In the genomic region with DNA sequence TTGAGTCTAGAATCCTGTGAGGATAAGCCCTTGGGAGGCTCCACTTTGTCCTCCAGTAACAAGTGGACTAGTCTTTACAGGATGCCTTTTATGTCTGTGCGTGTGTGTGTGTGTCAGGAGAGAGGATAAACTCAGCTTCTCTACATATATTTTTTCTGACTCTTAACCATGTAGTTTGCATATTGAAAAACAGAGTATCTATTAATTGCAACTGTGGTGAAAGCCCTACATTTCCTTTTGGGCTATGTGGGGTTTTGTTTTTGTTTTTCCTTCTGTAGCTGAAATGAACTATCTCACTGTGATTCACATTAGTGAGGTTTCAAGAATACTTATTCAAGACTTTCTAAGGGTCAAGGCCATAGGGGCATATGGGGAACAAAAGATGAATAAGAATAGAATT, we compare ENCODE assay signal across 16 cellular contexts. TPM values are rescaled to one million over a fixed set of nuclear protein-coding genes. Genes with fewer than 3 reads are reported as not detected.
DNase-seq lines count a peak whose midpoint lies in the region; ATAC-seq and TF ChIP-seq lines count a peak whose summit lies in the region.
"Had no signal": no experiment of that assay in that cellular context is flagged by ENCODE, and none has a peak within 500 bp of the region (broad histone marks: within the 10 kb centered on the region; RNA-seq: fewer than 3 reads in every experiment).

No MANE protein-coding gene starts in this region.

- DNase-seq in esophagus muscularis mucosa (ENCODE audit: extremely low spot score) (no peak), NCI-H1417 (lab: John Stamatoyannopoulos, UW) (no peak), hypothalamus (lab: John Stamatoyannopoulos, UW) (no peak), tibial artery (no peak)
- no peak for DNase-seq in activated CD8-positive, alpha-beta memory T cell treated with anti-CD3 and anti-CD28 coated beads, Interleukin-2, amount 50 U/mL, for 48 hours
- DNase-seq: activated CD4-positive, CD25-positive, alpha-beta regulatory T cell treated with anti-CD3 and anti-CD28 coated beads, Interleukin-2, amount 50 U/mL, for 72 hours; activated T-cell treated with anti-CD3 and anti-CD28 coated beads, Interleukin-2, amount 50 U/mL, for 72 hours; CD4-positive, alpha-beta memory T cell; PC-9; stimulated activated CD4-positive, alpha-beta T cell treated with anti-CD3 and anti-CD28 coated beads, Interleukin-12 subunit alpha, Interleukin-12 subunit beta, amount 100 ng/mL, for 4 hours; T-cell; upper lobe of left lung had no signal

- TF ChIP-seq CTCF in esophagus muscularis mucosa (IDR thresholded peaks at IDR 0.05) (no peak), tibial artery (IDR thresholded peaks at IDR 0.05) (no peak)

- H3K9me3 ChIP-seq in esophagus muscularis mucosa, result no peaks in the 10 kb centered on the region
- no peaks in the 10 kb centered on the region for H3K9me3 ChIP-seq in tibial artery
- H3K9me3 ChIP-seq: ascending aorta, upper lobe of left lung had no signal

- peak overlapping the region; percentile 12 to 77 (median 36) for H3K27ac ChIP-seq in esophagus muscularis mucosa (replicated peaks in 1 of 4)
- no peak overlapping the region for H3K27ac ChIP-seq in tibial artery
- H3K27ac ChIP-seq: ascending aorta, PC-9, upper lobe of left lung had no signal

- ATAC-seq in GM19025 (IDR thresholded peaks at IDR 0.05; ENCODE audit: low read depth, unreplicated experiment) (peak; percentile 71), GM21619 (IDR thresholded peaks at IDR 0.05; ENCODE audit: unreplicated experiment) (peak; percentile 85), HG03064 (IDR thresholded peaks at IDR 0.05; ENCODE audit: low read depth, unreplicated experiment) (peak; percentile 75)
- ATAC-seq: activated T-cell treated with anti-CD3 and anti-CD28 coated beads, Interleukin-2, amount 50 U/mL, for 72 hours; T-cell had no signal

- no peak for TF ChIP-seq POLR2A in esophagus muscularis mucosa (IDR thresholded peaks at IDR 0.05; ENCODE audit: low read depth)

- TF ChIP-seq EP300 in esophagus muscularis mucosa (IDR thresholded peaks at IDR 0.05), result no peak

- H3K4me1 ChIP-seq in esophagus muscularis mucosa, result peaks cover 0 to 55% (median 40%) of the 10 kb centered on the region in 4 donors
- no peaks in the 10 kb centered on the region for H3K4me1 ChIP-seq in tibial artery
- H3K4me1 ChIP-seq: ascending aorta, upper lobe of left lung had no signal

- WGBS in esophagus muscularis mucosa, result 90% methylated on average over 1 of the region's 1 CpG

- intact Hi-C loops in esophagus muscularis mucosa (cut with DNase I), result no loop called here
- intact Hi-C loops in tibial artery (cut with DNase I; ENCODE audit: low total_unique reads), result no loop called here

- H3K4me3 ChIP-seq in esophagus muscularis mucosa, result no peak overlapping the region
- H3K4me3 ChIP-seq in tibial artery, result no peak overlapping the region
- H3K4me3 ChIP-seq: ascending aorta, PC-9, upper lobe of left lung had no signal

- H3K36me3 ChIP-seq in esophagus muscularis mucosa, result no peaks in the 10 kb centered on the region
- no peaks in the 10 kb centered on the region for H3K36me3 ChIP-seq in tibial artery
- H3K36me3 ChIP-seq: ascending aorta, upper lobe of left lung had no signal

- H3K27me3 ChIP-seq in esophagus muscularis mucosa (no peaks in the 10 kb centered on the region), tibial artery (no peaks in the 10 kb centered on the region)
- H3K27me3 ChIP-seq: ascending aorta, upper lobe of left lung had no signal

RNA-seq across cellular contexts. Expression of a gene that starts 17.7 kb away (rescaled TPM):
- 100 to 1,000 TPM; 111 to 181 (median 118) TPM for total RNA-seq in esophagus muscularis mucosa

Comparison
In these comparisons a context has a peak if more than half of its experiments do, and no peak if none do; other contexts are left out.
1. H3K27ac ChIP-seq: peak in esophagus muscularis mucosa (4 of 4); none in tibial artery (0 of 2).
2. Peak in every context shown above with its lines, with median percentiles within 50 percentile points of each other: ATAC-seq.